In the genomic region with DNA sequence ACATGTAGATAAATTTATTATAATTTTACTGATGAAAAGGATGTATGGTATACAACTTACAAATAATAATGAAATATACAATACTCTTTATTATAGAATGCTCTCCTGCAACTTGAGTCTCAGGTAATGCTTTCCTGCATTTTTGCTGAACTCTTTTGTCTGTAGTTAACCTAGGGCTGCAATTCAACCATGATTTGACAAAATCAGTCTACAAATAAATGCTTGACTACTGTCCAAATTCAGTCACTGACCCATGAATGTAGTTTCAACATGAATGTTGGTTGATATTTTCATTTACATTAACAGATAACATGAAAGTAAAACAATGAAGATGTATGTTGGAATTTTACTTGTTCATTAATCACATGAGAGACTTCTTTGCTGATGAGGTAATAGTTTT, we compare ENCODE assay signal across 22 cellular contexts.
"Had no signal": no experiment of that assay in that cellular context is flagged by ENCODE, and none has a peak within 500 bp of the region (broad histone marks: within the 10 kb centered on the region; RNA-seq: fewer than 3 reads in every experiment).

No MANE protein-coding gene starts in this region.

- FAIRE-seq: K562, RCC 7860 had no signal

- H3K4me2 ChIP-seq: KMS-11, SK-N-SH had no signal

- ATAC-seq: K562 had no signal

- H3K4me3 ChIP-seq: K562 had no signal

- H3K27ac ChIP-seq: KMS-11 had no signal

- H3K9me3 ChIP-seq: SK-N-SH had no signal

- DNase-seq: Kasumi-1, MM.1S, NCI-H1092 treated with DMSO at 0.1 percent for 48 hours, NCI-H1436, NCI-H187, NCI-H2029, NCI-H2081 treated with DMSO at 0.1 percent for 48 hours, NCI-H2171, NCI-H226, NCI-H446, NCI-H510A, NCI-H524 treated with DMSO at 0.1 percent for 48 hours, NCI-H69, NCI-H82, Right ventricle myocardium superior, RPMI8226, SIG-M5, SK-N-SH, SW 1271 had no signal
